In genomic region chr16:4271176-4272113, GRCh38 we compare ENCODE assay signal across 8 cellular contexts. TPM values are rescaled to one million over a fixed set of nuclear protein-coding genes. Genes with fewer than 3 reads are reported as not detected.
DNase-seq lines count a peak whose midpoint lies in the region; FAIRE-seq lines count a peak whose summit lies in the region.

No MANE protein-coding gene starts in this region.

- no peaks in the 10 kb centered on the region; the same call in 1 of the 2 replicates for H3K36me3 ChIP-seq in H7 (replicated peaks; ENCODE audit: control insufficient read depth, insufficient read depth, low read length)
- peaks cover 39% of the 10 kb centered on the region for H3K36me3 ChIP-seq in MG63

- DNase-seq in EH (ENCODE audit: low read depth), result peak; percentile 92
- peak; percentile 94 for DNase-seq in H7
- DNase-seq in MG63, result peak; percentile 99
- DNase-seq in SIG-M5 treated with dmso at 0.1 percent for 504 hours (lab: John Stamatoyannopoulos, UW; ENCODE audit: unreplicated experiment), result peak; percentile 92
- peak; percentile 75 to 82 (median 78) for DNase-seq in activated naive CD4-positive, alpha-beta T cell (lab: John Stamatoyannopoulos, UW)
- DNase-seq in frontal cortex (ENCODE audit: low spot score in 2 of 2), result peak; percentile 94 to 95
- peak; percentile 65 for DNase-seq in non-pigmented ciliary epithelial cell (ENCODE audit: low read depth)
- peak; percentile 68 to 97 (median 90) for DNase-seq in substantia nigra (lab: John Stamatoyannopoulos, UW)

- H3K9me3 ChIP-seq in MG63, result no peaks in the 10 kb centered on the region

- peak overlapping the region; percentile 90 for H3K27ac ChIP-seq in substantia nigra (ENCODE audit: low read depth, low read length, poor library complexity, severe bottlenecking)

- H3K27me3 ChIP-seq in H7 (ENCODE audit: control insufficient read depth, insufficient read depth, low read length) (no peaks in the 10 kb centered on the region), MG63 (no peaks in the 10 kb centered on the region)

- H3K4me3 ChIP-seq in H7 (ENCODE audit: insufficient read depth, low read depth, low read length) (peak overlapping the region; percentile 89), MG63 (peak overlapping the region; percentile 86)

- FAIRE-seq in frontal cortex (lab: Jason Lieb, UNC), result no peak

RNA-seq across cellular contexts. Expression of gene TFAP4, which starts 1.4 kb away (rescaled TPM):
- 34.7 and 45.0 TPM in 2 replicates for total RNA-seq in H7 (2014; rRNA removed; shearing (Covaris generic))
- total RNA-seq in MG63 (2014; rRNA removed; shearing (Covaris generic); ENCODE audit: low replicate concordance), result 28.5 and 42.2 TPM in 2 replicates
- total RNA-seq in frontal cortex, result 14.7 TPM

RNA-seq across cellular contexts. Expression of gene SRL, which starts 29.6 kb away (rescaled TPM):
- total RNA-seq in H7 (2014; rRNA removed; shearing (Covaris generic)), result 0.07 TPM in 1 of 2 replicates, not detected in the other
- 0.03 TPM in 1 of 2 replicates, not detected in the other for total RNA-seq in MG63 (2014; rRNA removed; shearing (Covaris generic); ENCODE audit: low replicate concordance)
- under 0.01 TPM for total RNA-seq in frontal cortex

RNA-seq across cellular contexts. Expression of gene GLIS2, which starts 44.4 kb away (rescaled TPM):
- total RNA-seq in H7 (2014; rRNA removed; shearing (Covaris generic)), result 1.5 and 2.7 TPM in 2 replicates
- 0.22 and 2.1 TPM in 2 replicates for total RNA-seq in MG63 (2014; rRNA removed; shearing (Covaris generic); ENCODE audit: low replicate concordance)
- 8.6 TPM for total RNA-seq in frontal cortex

Comparison
In these comparisons a context has a peak if more than half of its experiments do, and no peak if none do; other contexts are left out.
1. Peak in every context shown above with its lines: DNase-seq, H3K4me3 ChIP-seq and H3K27ac ChIP-seq.